In genomic region chr7:107768263-107768662, GRCh38 we compare ENCODE assay signal across 16 cellular contexts. TPM values are rescaled to one million over a fixed set of nuclear protein-coding genes. Genes with fewer than 3 reads are reported as not detected.
A peak's percentile ranks its signal among the peaks of the same experiment; 100 is the strongest.
DNase-seq lines count a peak whose midpoint lies in the region; ATAC-seq and TF ChIP-seq lines count a peak whose summit lies in the region.
"Had no signal": no experiment of that assay in that cellular context is flagged by ENCODE, and none has a peak within 500 bp of the region (broad histone marks: within the 10 kb centered on the region; RNA-seq: fewer than 3 reads in every experiment).

No MANE protein-coding gene starts in this region.

- no peak for TF ChIP-seq CTCF in foreskin keratinocyte (conservative IDR thresholded peaks at IDR 0.05)

- H3K27me3 Mint-ChIP-seq in activated T-cell treated with anti-CD3 and anti-CD28 coated beads, Interleukin-2, amount 50 U/mL, for 4 hours (ENCODE audit: low read depth): no peaks in the 10 kb centered on the region

- H3K4me3 Mint-ChIP-seq in activated T-cell treated with anti-CD3 and anti-CD28 coated beads, Interleukin-2, amount 50 U/mL, for 4 hours: no peak overlapping the region
- H3K4me3 Mint-ChIP-seq: GM23338 had no signal

- H3K27me3 ChIP-seq in foreskin keratinocyte: peaks cover 30% of the 10 kb centered on the region

- H3K27ac ChIP-seq in foreskin keratinocyte: no peak overlapping the region

- peaks cover 21% of the 10 kb centered on the region for H3K4me1 Mint-ChIP-seq in activated T-cell treated with anti-CD3 and anti-CD28 coated beads, Interleukin-2, amount 50 U/mL, for 4 hours (ENCODE audit: low read depth)
- H3K4me1 Mint-ChIP-seq: GM23338 had no signal

- no peaks in the 10 kb centered on the region for H3K36me3 Mint-ChIP-seq in activated T-cell treated with anti-CD3 and anti-CD28 coated beads, Interleukin-2, amount 50 U/mL, for 4 hours (ENCODE audit: insufficient read depth)

- ATAC-seq in activated T-cell treated with anti-CD3 and anti-CD28 coated beads, Interleukin-2, amount 50 U/mL, for 4 hours: peak; percentile 41 to 43
- ATAC-seq in foreskin keratinocyte: peak; percentile 89
- ATAC-seq: GM12878, GM23338, Panc1 had no signal

- H3K4me1 ChIP-seq in foreskin keratinocyte: no peaks in the 10 kb centered on the region

- DNase-seq in activated T-cell treated with anti-CD3 and anti-CD28 coated beads, Interleukin-2, amount 50 U/mL, for 4 hours: no peak
- no peak for DNase-seq in activated T-cell treated with anti-CD3 and anti-CD28 coated beads for 4 hours
- DNase-seq in NCI-H524 (lab: John Stamatoyannopoulos, UW): peak; percentile 41 to 87
- peak; percentile 25 for DNase-seq in amniotic epithelial cell (ENCODE audit: low read depth)
- peak; percentile 37 to 65 for DNase-seq in foreskin keratinocyte
- no peak for DNase-seq in DMS79 (lab: John Stamatoyannopoulos, UW)
- no peak for DNase-seq in NCI-H1092 (lab: John Stamatoyannopoulos, UW)
- no peak for DNase-seq in epidermal melanocyte (ENCODE audit: insufficient read length, low spot score)
- DNase-seq: C1 segment of cervical spinal cord, DMS153, NCI-H345, NCI-H774, SIG-M5 had no signal

- no peaks in the 10 kb centered on the region for H3K9me3 Mint-ChIP-seq in activated T-cell treated with anti-CD3 and anti-CD28 coated beads, Interleukin-2, amount 50 U/mL, for 4 hours
- H3K9me3 Mint-ChIP-seq: GM23338 had no signal

RNA-seq across cellular contexts. Expression of gene CBLL1, which starts 24.3 kb away (rescaled TPM):
- total RNA-seq in activated T-cell treated with anti-CD3 and anti-CD28 coated beads, Interleukin-2, amount 50 U/mL, for 4 hours: 10 to 100 TPM; 37.2 to 45.9 (median 42.7) TPM
- 23.9 and 27.5 TPM in 2 replicates for total RNA-seq in foreskin keratinocyte
- polyA plus RNA-seq in foreskin keratinocyte: 6.7 and 7.9 TPM in 2 replicates

RNA-seq across cellular contexts. Expression of gene SLC26A3, which starts 34.8 kb away (rescaled TPM):
- under 1 TPM; 0.19 to 0.48 (median 0.37) TPM for total RNA-seq in activated T-cell treated with anti-CD3 and anti-CD28 coated beads, Interleukin-2, amount 50 U/mL, for 4 hours
- total RNA-seq in foreskin keratinocyte: not detected in 2 replicates
- not detected in 2 replicates for polyA plus RNA-seq in foreskin keratinocyte
- total RNA-seq: GM23338 had no signal
- polyA plus RNA-seq: GM12878, GM23338 had no signal

Comparison
In these comparisons a context has a peak if more than half of its experiments do, and no peak if none do; other contexts are left out.
1. DNase-seq: peak in NCI-H524 (2 of 2), amniotic epithelial cell (single experiment) and foreskin keratinocyte (2 of 2); none in activated T-cell treated with anti-CD3 and anti-CD28 coated beads, Interleukin-2, amount 50 U/mL, for 4 hours (single experiment), activated T-cell treated with anti-CD3 and anti-CD28 coated beads for 4 hours (single experiment), DMS79 (single experiment), NCI-H1092 (single experiment) and epidermal melanocyte (single experiment).